ENCODE assay signal across 12 cellular contexts in genomic region chr9:125659954-125660353, GRCh38. TPM values are rescaled to one million over a fixed set of nuclear protein-coding genes. Genes with fewer than 3 reads are reported as not detected.
DNase-seq lines count a peak whose midpoint lies in the region; ATAC-seq and TF ChIP-seq lines count a peak whose summit lies in the region.
"Had no signal": no experiment of that assay in that cellular context is flagged by ENCODE, and none has a peak within 500 bp of the region (broad histone marks: within the 10 kb centered on the region; RNA-seq: fewer than 3 reads in every experiment).

No MANE protein-coding gene starts in this region.

- no peak overlapping the region for H3K4me3 ChIP-seq in epithelial cell of esophagus (ENCODE audit: low read length)
- H3K4me3 ChIP-seq: left lung had no signal

- TF ChIP-seq CTCF in epithelial cell of esophagus (IDR thresholded peaks at IDR 0.05; ENCODE audit: insufficient read depth, low read depth, low read length, missing control alignments) = no peak

- CTCF ChIA-PET in activated naive CD4-positive, alpha-beta T cell treated with anti-CD3 and anti-CD28 coated beads, Interleukin-2, amount 10 ng/mL, durations not matched to agents 7 days and 5 days (lab: Charles Lee) = no interaction called here

- no peaks in the 10 kb centered on the region for H3K9me3 Mint-ChIP-seq in activated naive CD4-positive, alpha-beta T cell treated with anti-CD3 and anti-CD28 coated beads, Interleukin-2, amount 50 U/mL, for 72 hours
- no peaks in the 10 kb centered on the region for H3K9me3 Mint-ChIP-seq in activated naive CD4-positive, alpha-beta T cell treated with anti-CD3 and anti-CD28 coated beads, Interleukin-2, amount 10 ng/mL, durations not matched to agents 7 days and 5 days

- H3K36me3 Mint-ChIP-seq in activated naive CD4-positive, alpha-beta T cell treated with anti-CD3 and anti-CD28 coated beads, Interleukin-2, amount 50 U/mL, for 72 hours = no peaks in the 10 kb centered on the region
- peaks cover 11% of the 10 kb centered on the region for H3K36me3 Mint-ChIP-seq in activated naive CD4-positive, alpha-beta T cell treated with anti-CD3 and anti-CD28 coated beads, Interleukin-2, amount 10 ng/mL, durations not matched to agents 7 days and 5 days

- no peak overlapping the region for H3K4me3 Mint-ChIP-seq in activated naive CD4-positive, alpha-beta T cell treated with anti-CD3 and anti-CD28 coated beads, Interleukin-2, amount 10 ng/mL, durations not matched to agents 7 days and 5 days
- H3K4me3 Mint-ChIP-seq: B cell had no signal

- peaks cover 11% of the 10 kb centered on the region for H3K4me1 Mint-ChIP-seq in activated naive CD4-positive, alpha-beta T cell treated with anti-CD3 and anti-CD28 coated beads, Interleukin-2, amount 10 ng/mL, durations not matched to agents 7 days and 5 days

- no peak overlapping the region for H3K27ac Mint-ChIP-seq in activated naive CD4-positive, alpha-beta T cell treated with anti-CD3 and anti-CD28 coated beads, Interleukin-2, amount 50 U/mL, for 72 hours
- no peak overlapping the region for H3K27ac Mint-ChIP-seq in activated naive CD4-positive, alpha-beta T cell treated with anti-CD3 and anti-CD28 coated beads, Interleukin-2, amount 10 ng/mL, durations not matched to agents 7 days and 5 days
- H3K27ac Mint-ChIP-seq: B cell had no signal

- DNase-seq in activated naive CD4-positive, alpha-beta T cell treated with anti-CD3 and anti-CD28 coated beads, Interleukin-2, amount 50 U/mL, for 72 hours (ENCODE audit: low spot score in 2 of 2) = no peak
- DNase-seq in activated naive CD4-positive, alpha-beta T cell treated with anti-CD3 and anti-CD28 coated beads, Interleukin-2, amount 10 ng/mL, durations not matched to agents 7 days and 5 days = no peak
- peak; percentile 80 for DNase-seq in M059J (ENCODE audit: low read depth)
- peak; percentile 78 for DNase-seq in epithelial cell of esophagus (ENCODE audit: low read depth)
- peak; percentile 25 for DNase-seq in stimulated activated naive CD8-positive, alpha-beta T cell treated with anti-CD3 and anti-CD28 coated beads, Interleukin-15, Interleukin-2, amounts not matched to agents 100 U/mL and 50 U/mL, for 24 hours
- no peak for DNase-seq in RPMI8226
- no peak for DNase-seq in H4 (ENCODE audit: low spot score)
- DNase-seq: left lung, NCI-H1105 treated with DMSO at 0.1 percent for 48 hours, NCI-H748 treated with DMSO at 0.1 percent for 48 hours had no signal

- ATAC-seq in activated naive CD4-positive, alpha-beta T cell treated with anti-CD3 and anti-CD28 coated beads, Interleukin-2, amount 50 U/mL, for 72 hours = peak; percentile 86 to 88
- peak; percentile 83 for ATAC-seq in stimulated activated naive CD8-positive, alpha-beta T cell treated with anti-CD3 and anti-CD28 coated beads, Interleukin-15, Interleukin-2, amounts not matched to agents 100 U/mL and 50 U/mL, for 24 hours
- ATAC-seq in HG03039 (IDR thresholded peaks at IDR 0.05; ENCODE audit: unreplicated experiment) = no peak
- ATAC-seq: left lung had no signal

- no peaks in the 10 kb centered on the region for H3K27me3 Mint-ChIP-seq in activated naive CD4-positive, alpha-beta T cell treated with anti-CD3 and anti-CD28 coated beads, Interleukin-2, amount 10 ng/mL, durations not matched to agents 7 days and 5 days
- H3K27me3 Mint-ChIP-seq: B cell had no signal

RNA-seq across cellular contexts. Expression of gene MAPKAP1, which starts 47.1 kb away (rescaled TPM):
- total RNA-seq in activated naive CD4-positive, alpha-beta T cell treated with anti-CD3 and anti-CD28 coated beads, Interleukin-2, amount 50 U/mL, for 72 hours = 10 to 100 TPM; 53.8 to 72.1 TPM
- 80.6 and 107 TPM in 2 replicates for total RNA-seq in M059J (2014; rRNA removed; shearing (Covaris generic))
- 84.3 and 93.3 TPM in 2 replicates for total RNA-seq in H4 (2014; rRNA removed; shearing (Covaris generic))

Comparison
In these comparisons a context has a peak if more than half of its experiments do, and no peak if none do; other contexts are left out.
1. DNase-seq: peak in M059J (single experiment), epithelial cell of esophagus (single experiment) and stimulated activated naive CD8-positive, alpha-beta T cell treated with anti-CD3 and anti-CD28 coated beads, Interleukin-15, Interleukin-2, amounts not matched to agents 100 U/mL and 50 U/mL, for 24 hours (single experiment); none in activated naive CD4-positive, alpha-beta T cell treated with anti-CD3 and anti-CD28 coated beads, Interleukin-2, amount 50 U/mL, for 72 hours (0 of 2), activated naive CD4-positive, alpha-beta T cell treated with anti-CD3 and anti-CD28 coated beads, Interleukin-2, amount 10 ng/mL, durations not matched to agents 7 days and 5 days (single experiment), RPMI8226 (single experiment) and H4 (single experiment).